ENCODE assay signal across 11 cellular contexts in the genomic region with DNA sequence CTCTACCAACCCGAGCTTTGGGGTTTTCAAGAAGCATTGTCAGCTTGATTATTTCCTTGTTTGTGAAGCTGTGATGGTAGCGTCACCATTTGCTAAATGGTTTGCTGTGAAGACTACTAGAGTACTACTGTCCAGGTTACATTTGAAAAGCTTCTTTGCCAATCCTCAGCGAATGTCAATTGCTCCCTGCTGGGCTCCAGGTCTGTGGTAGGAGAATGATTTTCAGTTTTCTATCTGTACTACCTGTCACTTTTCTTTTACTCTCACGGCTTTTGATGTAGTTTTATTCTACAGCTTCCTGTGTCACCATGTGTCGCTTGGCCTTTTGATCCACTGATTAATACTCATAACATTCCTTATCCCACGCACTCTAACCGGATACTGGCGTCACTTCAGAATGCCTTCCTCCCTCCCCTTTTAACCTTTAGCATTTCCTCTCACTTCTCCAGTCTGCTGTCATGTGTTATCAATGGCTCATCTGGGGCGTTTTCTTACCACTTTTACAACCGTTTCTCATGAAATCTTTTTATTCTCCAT. TPM values are rescaled to one million over a fixed set of nuclear protein-coding genes. Genes with fewer than 3 reads are reported as not detected.
DNase-seq lines count a peak whose midpoint lies in the region; ATAC-seq lines count a peak whose summit lies in the region.
"Had no signal": no experiment of that assay in that cellular context is flagged by ENCODE, and none has a peak within 500 bp of the region (broad histone marks: within the 10 kb centered on the region; RNA-seq: fewer than 3 reads in every experiment).

No MANE protein-coding gene starts in this region.

- H3K27ac ChIP-seq in ACC112 (ENCODE audit: low read depth, low read length), result peak overlapping the region; percentile 91

- DNase-seq in T follicular helper cell (ENCODE audit: low read depth) (peak; percentile 50), NCI-H2081 treated with DMSO at 0.1 percent for 48 hours (lab: John Stamatoyannopoulos, UW) (no peak), T1000 (lab: John Stamatoyannopoulos, UW) (no peak), NCI-H2227 (lab: John Stamatoyannopoulos, UW; ENCODE audit: unreplicated experiment) (no peak)
- DNase-seq in activated naive CD8-positive, alpha-beta T cell treated with anti-CD3 and anti-CD28 coated beads, Interleukin-2, amount 50 U/mL, for 16 hours (ENCODE audit: low read depth, low spot score), result peak; percentile 34
- DNase-seq in natural killer cell treated with Interleukin-12 subunit alpha and Interleukin-12 subunit beta and Interleukin-15 and Interleukin-18, amount 100 ng/mL, for 72 hours (ENCODE audit: low spot score), result no peak
- DNase-seq: COR-L47, NCI-H774, right cardiac atrium had no signal

- peaks cover 14% of the 10 kb centered on the region for H3K36me3 Mint-ChIP-seq in natural killer cell treated with Interleukin-12 subunit alpha and Interleukin-12 subunit beta and Interleukin-15 and Interleukin-18, amount 100 ng/mL, for 72 hours

- H3K27me3 ChIP-seq in ACC112 (ENCODE audit: insufficient read depth, low read length), result no peaks in the 10 kb centered on the region

- peaks cover 48 to 60% of the 10 kb centered on the region in 2 donors for H3K4me1 Mint-ChIP-seq in natural killer cell treated with Interleukin-12 subunit alpha and Interleukin-12 subunit beta and Interleukin-15 and Interleukin-18, amount 100 ng/mL, for 72 hours (ENCODE audit: low read depth in 2 of 2)

- peak; percentile 77 to 80 for ATAC-seq in natural killer cell treated with Interleukin-12 subunit alpha and Interleukin-12 subunit beta and Interleukin-15 and Interleukin-18, amount 100 ng/mL, for 72 hours
- no peak for ATAC-seq in HG02938 (IDR thresholded peaks at IDR 0.05; ENCODE audit: unreplicated experiment)
- ATAC-seq: right cardiac atrium had no signal

- peaks cover 3% of the 10 kb centered on the region; the same call in 1 of the 2 replicates for H3K36me3 ChIP-seq in ACC112 (ENCODE audit: insufficient read depth, low read length)

- peak overlapping the region; percentile 81 to 93 for H3K27ac Mint-ChIP-seq in natural killer cell treated with Interleukin-12 subunit alpha and Interleukin-12 subunit beta and Interleukin-15 and Interleukin-18, amount 100 ng/mL, for 72 hours

- H3K27me3 Mint-ChIP-seq in natural killer cell treated with Interleukin-12 subunit alpha and Interleukin-12 subunit beta and Interleukin-15 and Interleukin-18, amount 100 ng/mL, for 72 hours, result no peaks in the 10 kb centered on the region

- peaks cover 54% of the 10 kb centered on the region for H3K4me1 ChIP-seq in ACC112 (ENCODE audit: control insufficient read depth, insufficient read depth, low read length, unreplicated experiment)

- no peak overlapping the region for H2AFZ ChIP-seq in ACC112 (ENCODE audit: low read length, unreplicated experiment)

- H3K4me3 Mint-ChIP-seq in natural killer cell treated with Interleukin-12 subunit alpha and Interleukin-12 subunit beta and Interleukin-15 and Interleukin-18, amount 100 ng/mL, for 72 hours, result peak overlapping the region; percentile 77

- no peaks in the 10 kb centered on the region for H3K9me3 Mint-ChIP-seq in natural killer cell treated with Interleukin-12 subunit alpha and Interleukin-12 subunit beta and Interleukin-15 and Interleukin-18, amount 100 ng/mL, for 72 hours

- H3K4me3 ChIP-seq in ACC112 (ENCODE audit: low read depth, low read length), result no peak overlapping the region

- H3K79me2 ChIP-seq in ACC112 (ENCODE audit: control insufficient read depth, insufficient read depth, low read length, unreplicated experiment), result peaks cover 3% of the 10 kb centered on the region

RNA-seq across cellular contexts. Expression of a gene that starts 7.5 kb away (rescaled TPM):
- total RNA-seq in natural killer cell treated with Interleukin-12 subunit alpha and Interleukin-12 subunit beta and Interleukin-15 and Interleukin-18, amount 100 ng/mL, for 72 hours, result 10 to 100 TPM in 1 of 2 donors, 1 to 10 TPM in 1; 5.4 to 10.2 TPM

RNA-seq across cellular contexts. Expression of a gene that starts 56.5 kb away (rescaled TPM):
- total RNA-seq in natural killer cell treated with Interleukin-12 subunit alpha and Interleukin-12 subunit beta and Interleukin-15 and Interleukin-18, amount 100 ng/mL, for 72 hours, result 10 to 100 TPM; 13.0 to 20.6 TPM

Comparison
In these comparisons a context has a peak if more than half of its experiments do, and no peak if none do; other contexts are left out.
1. DNase-seq: peak in T follicular helper cell (single experiment) and activated naive CD8-positive, alpha-beta T cell treated with anti-CD3 and anti-CD28 coated beads, Interleukin-2, amount 50 U/mL, for 16 hours (single experiment); none in natural killer cell treated with Interleukin-12 subunit alpha and Interleukin-12 subunit beta and Interleukin-15 and Interleukin-18, amount 100 ng/mL, for 72 hours (single experiment), NCI-H2081 treated with DMSO at 0.1 percent for 48 hours (single experiment), T1000 (single experiment) and NCI-H2227 (single experiment).